ENCODE assay signal across 1 cellular context in the genomic region with DNA sequence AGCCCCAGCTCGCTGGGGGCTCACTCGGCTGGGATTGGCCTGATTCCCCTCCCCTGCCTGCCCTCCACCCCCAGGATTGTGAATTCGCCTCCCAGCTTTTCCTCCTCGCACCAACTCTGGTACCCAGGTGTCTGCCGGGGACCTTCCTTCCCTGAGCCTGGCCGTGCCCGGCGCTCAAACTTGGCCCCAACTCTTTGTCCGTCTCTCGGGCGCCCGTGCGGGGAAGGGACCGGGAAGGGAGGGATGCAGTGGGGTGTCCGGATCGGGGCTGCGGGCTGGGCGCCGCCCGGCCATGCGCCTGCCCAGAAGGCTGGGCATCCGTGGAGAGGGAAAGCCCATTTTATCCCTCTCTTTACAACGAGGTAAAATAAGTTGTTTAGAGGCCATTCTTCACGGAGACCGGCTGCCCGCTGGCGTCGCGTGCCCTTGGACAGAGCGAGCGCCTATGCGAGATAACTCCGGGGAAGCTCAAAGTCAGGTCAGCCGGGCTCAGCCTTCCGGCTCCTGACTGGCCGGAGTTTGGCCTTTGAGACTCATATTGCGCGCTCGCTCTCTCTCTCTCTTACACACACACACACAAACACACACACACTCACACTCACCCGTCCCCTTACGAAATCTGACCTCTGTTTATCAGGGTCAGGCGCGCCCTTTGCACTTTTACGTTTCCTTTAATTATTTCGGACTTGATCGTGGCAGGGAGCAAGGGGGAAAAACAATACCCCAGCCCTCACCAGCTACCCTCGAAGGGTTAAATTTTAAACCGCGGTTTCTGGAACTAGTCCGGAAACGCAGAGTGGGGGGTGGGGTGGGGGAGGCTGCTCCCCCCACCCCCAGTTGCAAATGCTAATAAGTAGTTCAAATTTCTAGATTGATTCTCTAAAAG.
TF ChIP-seq lines count a peak whose summit lies in the region.

No MANE protein-coding gene starts in this region.

TF ChIP-seq in HEK293, 187 proteins besides CTCF, POLR2A, EP300 and RAD21 (continued from another document and continues in another):
- TF ChIP-seq, protein P1, sequence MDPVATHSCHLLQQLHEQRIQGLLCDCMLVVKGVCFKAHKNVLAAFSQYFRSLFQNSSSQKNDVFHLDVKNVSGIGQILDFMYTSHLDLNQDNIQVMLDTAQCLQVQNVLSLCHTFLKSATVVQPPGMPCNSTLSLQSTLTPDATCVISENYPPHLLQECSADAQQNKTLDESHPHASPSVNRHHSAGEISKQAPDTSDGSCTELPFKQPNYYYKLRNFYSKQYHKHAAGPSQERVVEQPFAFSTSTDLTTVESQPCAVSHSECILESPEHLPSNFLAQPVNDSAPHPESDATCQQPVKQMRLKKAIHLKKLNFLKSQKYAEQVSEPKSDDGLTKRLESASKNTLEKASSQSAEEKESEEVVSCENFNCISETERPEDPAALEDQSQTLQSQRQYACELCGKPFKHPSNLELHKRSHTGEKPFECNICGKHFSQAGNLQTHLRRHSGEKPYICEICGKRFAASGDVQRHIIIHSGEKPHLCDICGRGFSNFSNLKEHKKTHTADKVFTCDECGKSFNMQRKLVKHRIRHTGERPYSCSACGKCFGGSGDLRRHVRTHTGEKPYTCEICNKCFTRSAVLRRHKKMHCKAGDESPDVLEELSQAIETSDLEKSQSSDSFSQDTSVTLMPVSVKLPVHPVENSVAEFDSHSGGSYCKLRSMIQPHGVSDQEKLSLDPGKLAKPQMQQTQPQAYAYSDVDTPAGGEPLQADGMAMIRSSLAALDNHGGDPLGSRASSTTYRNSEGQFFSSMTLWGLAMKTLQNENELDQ (tag by site-specific recombination; IDR thresholded peaks at IDR 0.05; ENCODE audit: low read depth): no peak
- TF ChIP-seq KLF10 (tag by site-specific recombination; IDR thresholded peaks at IDR 0.05): no peak
- no peak for TF ChIP-seq ZNF146 (tag by site-specific recombination; IDR thresholded peaks at IDR 0.05)
- no peak for TF ChIP-seq OSR2 (tag by site-specific recombination; IDR thresholded peaks at IDR 0.05)
- no peak for TF ChIP-seq ZNF391 (tag by site-specific recombination; IDR thresholded peaks at IDR 0.05; ENCODE audit: borderline replicate concordance, low read depth)
- TF ChIP-seq, protein P2, sequence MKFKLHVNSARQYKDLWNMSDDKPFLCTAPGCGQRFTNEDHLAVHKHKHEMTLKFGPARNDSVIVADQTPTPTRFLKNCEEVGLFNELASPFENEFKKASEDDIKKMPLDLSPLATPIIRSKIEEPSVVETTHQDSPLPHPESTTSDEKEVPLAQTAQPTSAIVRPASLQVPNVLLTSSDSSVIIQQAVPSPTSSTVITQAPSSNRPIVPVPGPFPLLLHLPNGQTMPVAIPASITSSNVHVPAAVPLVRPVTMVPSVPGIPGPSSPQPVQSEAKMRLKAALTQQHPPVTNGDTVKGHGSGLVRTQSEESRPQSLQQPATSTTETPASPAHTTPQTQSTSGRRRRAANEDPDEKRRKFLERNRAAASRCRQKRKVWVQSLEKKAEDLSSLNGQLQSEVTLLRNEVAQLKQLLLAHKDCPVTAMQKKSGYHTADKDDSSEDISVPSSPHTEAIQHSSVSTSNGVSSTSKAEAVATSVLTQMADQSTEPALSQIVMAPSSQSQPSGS (tag by site-specific recombination; IDR thresholded peaks at IDR 0.05; ENCODE audit: low read depth): no peak
- TF ChIP-seq ZNF560 (tag by site-specific recombination; IDR thresholded peaks at IDR 0.05; ENCODE audit: borderline replicate concordance): no peak
- TF ChIP-seq ZNF157 (tag by site-specific recombination; IDR thresholded peaks at IDR 0.05): no peak
- no peak for TF ChIP-seq ZNF843 (tag by site-specific recombination; IDR thresholded peaks at IDR 0.05)
- TF ChIP-seq, protein P3, sequence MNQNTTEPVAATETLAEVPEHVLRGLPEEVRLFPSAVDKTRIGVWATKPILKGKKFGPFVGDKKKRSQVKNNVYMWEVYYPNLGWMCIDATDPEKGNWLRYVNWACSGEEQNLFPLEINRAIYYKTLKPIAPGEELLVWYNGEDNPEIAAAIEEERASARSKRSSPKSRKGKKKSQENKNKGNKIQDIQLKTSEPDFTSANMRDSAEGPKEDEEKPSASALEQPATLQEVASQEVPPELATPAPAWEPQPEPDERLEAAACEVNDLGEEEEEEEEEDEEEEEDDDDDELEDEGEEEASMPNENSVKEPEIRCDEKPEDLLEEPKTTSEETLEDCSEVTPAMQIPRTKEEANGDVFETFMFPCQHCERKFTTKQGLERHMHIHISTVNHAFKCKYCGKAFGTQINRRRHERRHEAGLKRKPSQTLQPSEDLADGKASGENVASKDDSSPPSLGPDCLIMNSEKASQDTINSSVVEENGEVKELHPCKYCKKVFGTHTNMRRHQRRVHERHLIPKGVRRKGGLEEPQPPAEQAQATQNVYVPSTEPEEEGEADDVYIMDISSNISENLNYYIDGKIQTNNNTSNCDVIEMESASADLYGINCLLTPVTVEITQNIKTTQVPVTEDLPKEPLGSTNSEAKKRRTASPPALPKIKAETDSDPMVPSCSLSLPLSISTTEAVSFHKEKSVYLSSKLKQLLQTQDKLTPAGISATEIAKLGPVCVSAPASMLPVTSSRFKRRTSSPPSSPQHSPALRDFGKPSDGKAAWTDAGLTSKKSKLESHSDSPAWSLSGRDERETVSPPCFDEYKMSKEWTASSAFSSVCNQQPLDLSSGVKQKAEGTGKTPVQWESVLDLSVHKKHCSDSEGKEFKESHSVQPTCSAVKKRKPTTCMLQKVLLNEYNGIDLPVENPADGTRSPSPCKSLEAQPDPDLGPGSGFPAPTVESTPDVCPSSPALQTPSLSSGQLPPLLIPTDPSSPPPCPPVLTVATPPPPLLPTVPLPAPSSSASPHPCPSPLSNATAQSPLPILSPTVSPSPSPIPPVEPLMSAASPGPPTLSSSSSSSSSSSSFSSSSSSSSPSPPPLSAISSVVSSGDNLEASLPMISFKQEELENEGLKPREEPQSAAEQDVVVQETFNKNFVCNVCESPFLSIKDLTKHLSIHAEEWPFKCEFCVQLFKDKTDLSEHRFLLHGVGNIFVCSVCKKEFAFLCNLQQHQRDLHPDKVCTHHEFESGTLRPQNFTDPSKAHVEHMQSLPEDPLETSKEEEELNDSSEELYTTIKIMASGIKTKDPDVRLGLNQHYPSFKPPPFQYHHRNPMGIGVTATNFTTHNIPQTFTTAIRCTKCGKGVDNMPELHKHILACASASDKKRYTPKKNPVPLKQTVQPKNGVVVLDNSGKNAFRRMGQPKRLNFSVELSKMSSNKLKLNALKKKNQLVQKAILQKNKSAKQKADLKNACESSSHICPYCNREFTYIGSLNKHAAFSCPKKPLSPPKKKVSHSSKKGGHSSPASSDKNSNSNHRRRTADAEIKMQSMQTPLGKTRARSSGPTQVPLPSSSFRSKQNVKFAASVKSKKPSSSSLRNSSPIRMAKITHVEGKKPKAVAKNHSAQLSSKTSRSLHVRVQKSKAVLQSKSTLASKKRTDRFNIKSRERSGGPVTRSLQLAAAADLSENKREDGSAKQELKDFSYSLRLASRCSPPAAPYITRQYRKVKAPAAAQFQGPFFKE (tag by site-specific recombination; IDR thresholded peaks at IDR 0.05; ENCODE audit: borderline replicate concordance): no peak
- TF ChIP-seq ZNF529 (tag by site-specific recombination; IDR thresholded peaks at IDR 0.05; ENCODE audit: insufficient replicate concordance): no peak
- TF ChIP-seq PRDM1 (tag by site-specific recombination; IDR thresholded peaks at IDR 0.05): no peak
- TF ChIP-seq ZNF433 (tag by site-specific recombination; IDR thresholded peaks at IDR 0.05; ENCODE audit: low read depth): no peak
- TF ChIP-seq, protein P4, sequence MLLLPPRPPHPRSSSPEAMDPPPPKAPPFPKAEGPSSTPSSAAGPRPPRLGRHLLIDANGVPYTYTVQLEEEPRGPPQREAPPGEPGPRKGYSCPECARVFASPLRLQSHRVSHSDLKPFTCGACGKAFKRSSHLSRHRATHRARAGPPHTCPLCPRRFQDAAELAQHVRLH (tag by site-specific recombination; IDR thresholded peaks at IDR 0.05): peak; percentile 7; the same call in 1 of the 2 replicates
- TF ChIP-seq ZSCAN23 (tag by site-specific recombination; IDR thresholded peaks at IDR 0.05): no peak
- no peak for TF ChIP-seq ZFP41 (tag by site-specific recombination; IDR thresholded peaks at IDR 0.05; ENCODE audit: borderline replicate concordance)
- TF ChIP-seq KLF16 (tag by site-specific recombination; IDR thresholded peaks at IDR 0.05): peak; percentile 47
- TF ChIP-seq, protein P5, sequence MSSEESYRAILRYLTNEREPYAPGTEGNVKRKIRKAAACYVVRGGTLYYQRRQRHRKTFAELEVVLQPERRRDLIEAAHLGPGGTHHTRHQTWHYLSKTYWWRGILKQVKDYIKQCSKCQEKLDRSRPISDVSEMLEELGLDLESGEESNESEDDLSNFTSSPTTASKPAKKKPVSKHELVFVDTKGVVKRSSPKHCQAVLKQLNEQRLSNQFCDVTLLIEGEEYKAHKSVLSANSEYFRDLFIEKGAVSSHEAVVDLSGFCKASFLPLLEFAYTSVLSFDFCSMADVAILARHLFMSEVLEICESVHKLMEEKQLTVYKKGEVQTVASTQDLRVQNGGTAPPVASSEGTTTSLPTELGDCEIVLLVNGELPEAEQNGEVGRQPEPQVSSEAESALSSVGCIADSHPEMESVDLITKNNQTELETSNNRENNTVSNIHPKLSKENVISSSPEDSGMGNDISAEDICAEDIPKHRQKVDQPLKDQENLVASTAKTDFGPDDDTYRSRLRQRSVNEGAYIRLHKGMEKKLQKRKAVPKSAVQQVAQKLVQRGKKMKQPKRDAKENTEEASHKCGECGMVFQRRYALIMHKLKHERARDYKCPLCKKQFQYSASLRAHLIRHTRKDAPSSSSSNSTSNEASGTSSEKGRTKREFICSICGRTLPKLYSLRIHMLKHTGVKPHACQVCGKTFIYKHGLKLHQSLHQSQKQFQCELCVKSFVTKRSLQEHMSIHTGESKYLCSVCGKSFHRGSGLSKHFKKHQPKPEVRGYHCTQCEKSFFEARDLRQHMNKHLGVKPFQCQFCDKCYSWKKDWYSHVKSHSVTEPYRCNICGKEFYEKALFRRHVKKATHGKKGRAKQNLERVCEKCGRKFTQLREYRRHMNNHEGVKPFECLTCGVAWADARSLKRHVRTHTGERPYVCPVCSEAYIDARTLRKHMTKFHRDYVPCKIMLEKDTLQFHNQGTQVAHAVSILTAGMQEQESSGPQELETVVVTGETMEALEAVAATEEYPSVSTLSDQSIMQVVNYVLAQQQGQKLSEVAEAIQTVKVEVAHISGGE (tag by site-specific recombination; conservative IDR thresholded peaks at IDR 0.05; ENCODE audit: low read depth): 0 out of 2 replicates have a peak, but pooled peaks have one; percentile 12
- TF ChIP-seq ZFP69B (tag by site-specific recombination; IDR thresholded peaks at IDR 0.05): 0 out of 2 replicates have a peak, but pooled peaks have one; percentile 18
- TF ChIP-seq, protein P6, sequence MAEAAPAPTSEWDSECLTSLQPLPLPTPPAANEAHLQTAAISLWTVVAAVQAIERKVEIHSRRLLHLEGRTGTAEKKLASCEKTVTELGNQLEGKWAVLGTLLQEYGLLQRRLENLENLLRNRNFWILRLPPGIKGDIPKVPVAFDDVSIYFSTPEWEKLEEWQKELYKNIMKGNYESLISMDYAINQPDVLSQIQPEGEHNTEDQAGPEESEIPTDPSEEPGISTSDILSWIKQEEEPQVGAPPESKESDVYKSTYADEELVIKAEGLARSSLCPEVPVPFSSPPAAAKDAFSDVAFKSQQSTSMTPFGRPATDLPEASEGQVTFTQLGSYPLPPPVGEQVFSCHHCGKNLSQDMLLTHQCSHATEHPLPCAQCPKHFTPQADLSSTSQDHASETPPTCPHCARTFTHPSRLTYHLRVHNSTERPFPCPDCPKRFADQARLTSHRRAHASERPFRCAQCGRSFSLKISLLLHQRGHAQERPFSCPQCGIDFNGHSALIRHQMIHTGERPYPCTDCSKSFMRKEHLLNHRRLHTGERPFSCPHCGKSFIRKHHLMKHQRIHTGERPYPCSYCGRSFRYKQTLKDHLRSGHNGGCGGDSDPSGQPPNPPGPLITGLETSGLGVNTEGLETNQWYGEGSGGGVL (tag by site-specific recombination; IDR thresholded peaks at IDR 0.05): peak; percentile 85
- no peak for TF ChIP-seq ZNF48 (tag by site-specific recombination; IDR thresholded peaks at IDR 0.05)
- no peak for TF ChIP-seq ZNF311 (tag by site-specific recombination; IDR thresholded peaks at IDR 0.05; ENCODE audit: borderline replicate concordance)
- TF ChIP-seq ZNF658 (tag by site-specific recombination; IDR thresholded peaks at IDR 0.05): no peak
- TF ChIP-seq, protein P7, sequence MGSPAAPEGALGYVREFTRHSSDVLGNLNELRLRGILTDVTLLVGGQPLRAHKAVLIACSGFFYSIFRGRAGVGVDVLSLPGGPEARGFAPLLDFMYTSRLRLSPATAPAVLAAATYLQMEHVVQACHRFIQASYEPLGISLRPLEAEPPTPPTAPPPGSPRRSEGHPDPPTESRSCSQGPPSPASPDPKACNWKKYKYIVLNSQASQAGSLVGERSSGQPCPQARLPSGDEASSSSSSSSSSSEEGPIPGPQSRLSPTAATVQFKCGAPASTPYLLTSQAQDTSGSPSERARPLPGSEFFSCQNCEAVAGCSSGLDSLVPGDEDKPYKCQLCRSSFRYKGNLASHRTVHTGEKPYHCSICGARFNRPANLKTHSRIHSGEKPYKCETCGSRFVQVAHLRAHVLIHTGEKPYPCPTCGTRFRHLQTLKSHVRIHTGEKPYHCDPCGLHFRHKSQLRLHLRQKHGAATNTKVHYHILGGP (tag by site-specific recombination; IDR thresholded peaks at IDR 0.05): no peak
- TF ChIP-seq ZNF169 (tag by site-specific recombination; IDR thresholded peaks at IDR 0.05): no peak
- no peak for TF ChIP-seq HOXD13 (CRISPR knock-in tag; IDR thresholded peaks at IDR 0.05; ENCODE audit: borderline replicate concordance)
- TF ChIP-seq, protein P8, sequence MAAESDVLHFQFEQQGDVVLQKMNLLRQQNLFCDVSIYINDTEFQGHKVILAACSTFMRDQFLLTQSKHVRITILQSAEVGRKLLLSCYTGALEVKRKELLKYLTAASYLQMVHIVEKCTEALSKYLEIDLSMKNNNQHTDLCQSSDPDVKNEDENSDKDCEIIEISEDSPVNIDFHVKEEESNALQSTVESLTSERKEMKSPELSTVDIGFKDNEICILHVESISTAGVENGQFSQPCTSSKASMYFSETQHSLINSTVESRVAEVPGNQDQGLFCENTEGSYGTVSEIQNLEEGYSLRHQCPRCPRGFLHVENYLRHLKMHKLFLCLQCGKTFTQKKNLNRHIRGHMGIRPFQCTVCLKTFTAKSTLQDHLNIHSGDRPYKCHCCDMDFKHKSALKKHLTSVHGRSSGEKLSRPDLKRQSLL (tag by site-specific recombination; IDR thresholded peaks at IDR 0.05): no peak
- TF ChIP-seq ZNF837 (tag by site-specific recombination; IDR thresholded peaks at IDR 0.05): no peak
- TF ChIP-seq OVOL3 (tag by site-specific recombination; IDR thresholded peaks at IDR 0.05): 0 out of 2 replicates have a peak, but pooled peaks have one; percentile 1
- no peak for TF ChIP-seq ZNF132 (tag by site-specific recombination; IDR thresholded peaks at IDR 0.05; ENCODE audit: borderline replicate concordance)
- no peak for TF ChIP-seq ZNF121 (tag by site-specific recombination; IDR thresholded peaks at IDR 0.05)
- no peak for TF ChIP-seq HOXA7 (CRISPR knock-in tag; IDR thresholded peaks at IDR 0.05; ENCODE audit: borderline replicate concordance)
- TF ChIP-seq MYNN (tag by site-specific recombination; IDR thresholded peaks at IDR 0.05; ENCODE audit: borderline replicate concordance): no peak
- TF ChIP-seq, protein P9, sequence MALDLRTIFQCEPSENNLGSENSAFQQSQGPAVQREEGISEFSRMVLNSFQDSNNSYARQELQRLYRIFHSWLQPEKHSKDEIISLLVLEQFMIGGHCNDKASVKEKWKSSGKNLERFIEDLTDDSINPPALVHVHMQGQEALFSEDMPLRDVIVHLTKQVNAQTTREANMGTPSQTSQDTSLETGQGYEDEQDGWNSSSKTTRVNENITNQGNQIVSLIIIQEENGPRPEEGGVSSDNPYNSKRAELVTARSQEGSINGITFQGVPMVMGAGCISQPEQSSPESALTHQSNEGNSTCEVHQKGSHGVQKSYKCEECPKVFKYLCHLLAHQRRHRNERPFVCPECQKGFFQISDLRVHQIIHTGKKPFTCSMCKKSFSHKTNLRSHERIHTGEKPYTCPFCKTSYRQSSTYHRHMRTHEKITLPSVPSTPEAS (tag by site-specific recombination; IDR thresholded peaks at IDR 0.05): peak; percentile 97
- no peak for TF ChIP-seq ZNF660 (tag by site-specific recombination; IDR thresholded peaks at IDR 0.05)
